ENCODE assay signal across 21 cellular contexts in the genomic region with DNA sequence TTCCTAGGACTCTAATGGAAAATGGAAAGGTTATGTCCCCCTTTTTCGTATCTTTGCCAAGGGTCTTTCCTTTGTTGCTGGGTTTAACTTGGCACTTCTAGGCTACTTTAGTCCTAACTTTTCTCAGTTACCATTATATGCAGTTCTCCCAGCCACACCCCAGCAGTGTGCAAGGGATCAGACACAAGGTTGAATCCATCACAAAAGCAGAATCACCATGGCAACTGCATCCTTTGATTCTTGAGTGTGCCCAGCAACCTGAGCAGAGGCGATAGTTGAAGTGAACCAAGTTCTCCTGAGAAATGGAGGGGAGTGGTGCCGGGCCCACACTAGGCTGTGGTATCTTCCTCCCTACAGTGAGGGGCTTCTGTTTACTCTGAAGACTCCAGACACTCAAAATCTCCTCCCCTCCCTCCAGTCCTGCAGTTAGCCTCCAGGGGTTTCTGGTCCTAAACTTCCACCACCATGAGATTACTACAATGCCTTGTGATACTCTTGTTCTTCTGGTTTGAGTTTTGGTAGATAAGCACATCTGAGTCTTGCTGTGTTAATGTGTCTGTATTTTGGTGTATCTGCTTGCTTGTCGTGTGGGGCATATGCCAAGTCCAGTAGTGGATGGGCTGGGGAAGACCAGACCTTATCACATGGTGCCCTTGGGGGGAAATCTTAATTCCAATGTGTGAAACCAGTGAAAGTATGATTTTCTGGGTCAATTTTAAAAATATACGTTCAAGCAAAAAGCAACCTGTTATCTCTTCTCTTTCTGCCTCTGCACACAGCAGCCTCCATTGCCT.
DNase-seq lines count a peak whose midpoint lies in the region; ATAC-seq and TF ChIP-seq lines count a peak whose summit lies in the region.
"Had no signal": no experiment of that assay in that cellular context is flagged by ENCODE, and none has a peak within 500 bp of the region (broad histone marks: within the 10 kb centered on the region; RNA-seq: fewer than 3 reads in every experiment).

No MANE protein-coding gene starts in this region.

- POLR2A ChIA-PET in SK-N-SH (lab: Yijun Ruan, JAX), result no interaction called here

- CTCF ChIA-PET in SK-N-SH (lab: Yijun Ruan, JAX), result interaction anchor here (1.4 to 1.6 kb wide), 2 partner anchors 27 to 179 kb away, joined by 4 read pairs; no protein-coding TSS in a partner anchor

- H3F3A ChIP-seq in SK-N-SH (replicated peaks; ENCODE audit: insufficient read depth) (peaks cover 12% of the 10 kb centered on the region), OCI-LY1 (ENCODE audit: insufficient read depth, low read length) (no peaks in the 10 kb centered on the region)

- H3K27ac ChIP-seq in SK-N-SH (ENCODE audit: low read depth in 2 of 2, low read length in 1 of 2), result peak overlapping the region in 1 of 2 experiments; percentile 68; a peak in 2 of 4 replicates
- H3K27ac ChIP-seq in OCI-LY1 (ENCODE audit: low read depth, low read length, poor library complexity, severe bottlenecking), result peak overlapping the region; percentile 29
- peak overlapping the region; percentile 72 to 86 (median 78) for H3K27ac ChIP-seq in esophagus muscularis mucosa (replicated peaks in 1 of 4)
- H3K27ac ChIP-seq in sigmoid colon, result peak overlapping the region in 3 of 4 donors; percentile 70 to 92 (median 89)
- H3K27ac ChIP-seq: PC-9 had no signal

- no peak for TF ChIP-seq RAD21 in SK-N-SH (IDR thresholded peaks at IDR 0.05; ENCODE audit: low read length)

- H3K27me3 ChIP-seq in SK-N-SH (ENCODE audit: insufficient read depth) (no peaks in the 10 kb centered on the region), OCI-LY1 (ENCODE audit: insufficient read depth, low read length) (no peaks in the 10 kb centered on the region), esophagus muscularis mucosa (no peaks in the 10 kb centered on the region), sigmoid colon (no peaks in the 10 kb centered on the region)
- H3K27me3 ChIP-seq: MG63 had no signal

- TF ChIP-seq EP300 in SK-N-SH (IDR thresholded peaks at IDR 0.05; ENCODE audit: borderline replicate concordance in 1 of 2, low read depth in 1 of 2, low read length in 1 of 2) (no peak), esophagus muscularis mucosa (IDR thresholded peaks at IDR 0.05) (no peak), sigmoid colon (IDR thresholded peaks at IDR 0.05) (no peak)

- TF ChIP-seq POLR2A in esophagus muscularis mucosa (IDR thresholded peaks at IDR 0.05; ENCODE audit: low read depth) (no peak), sigmoid colon (IDR thresholded peaks at IDR 0.05) (no peak)

- H3K4me3 ChIP-seq in SK-N-SH (ENCODE audit: low read depth in 2 of 2, low read length in 1 of 2) (no peak overlapping the region), OCI-LY1 (ENCODE audit: low read depth, low read length, poor library complexity, severe bottlenecking) (no peak overlapping the region), esophagus muscularis mucosa (no peak overlapping the region), sigmoid colon (no peak overlapping the region)
- H3K4me3 ChIP-seq: MG63, PC-9 had no signal

- H3K9me3 ChIP-seq in SK-N-SH (no peaks in the 10 kb centered on the region), OCI-LY1 (ENCODE audit: low read length) (no peaks in the 10 kb centered on the region), esophagus muscularis mucosa (no peaks in the 10 kb centered on the region), sigmoid colon (no peaks in the 10 kb centered on the region)
- H3K9me3 ChIP-seq: MG63 had no signal

- H3K4me1 ChIP-seq in SK-N-SH (ENCODE audit: control insufficient read depth in 1 of 2, insufficient read depth in 2 of 2, low read depth in 1 of 2, low read length in 1 of 2), result peaks cover 0 to 24% of the 10 kb centered on the region in 2 experiments; a peak in 2 of 4 replicates
- peaks cover 36% of the 10 kb centered on the region for H3K4me1 ChIP-seq in OCI-LY1 (ENCODE audit: insufficient read depth, low read length, severe bottlenecking)
- peaks cover 63 to 80% (median 71%) of the 10 kb centered on the region in 4 donors for H3K4me1 ChIP-seq in esophagus muscularis mucosa
- peaks cover 0 to 84% (median 69%) of the 10 kb centered on the region in 4 donors for H3K4me1 ChIP-seq in sigmoid colon

- H3K79me2 ChIP-seq in SK-N-SH (ENCODE audit: insufficient read depth), result no peaks in the 10 kb centered on the region
- no peaks in the 10 kb centered on the region for H3K79me2 ChIP-seq in OCI-LY1 (ENCODE audit: insufficient read depth, low read length)

- H3K4me2 ChIP-seq in SK-N-SH (no peak overlapping the region), OCI-LY1 (ENCODE audit: low read length) (no peak overlapping the region)
- H3K4me2 ChIP-seq: PC-9 had no signal

- no peak overlapping the region for H2AFZ ChIP-seq in SK-N-SH (ENCODE audit: low read depth)
- no peak overlapping the region for H2AFZ ChIP-seq in OCI-LY1 (ENCODE audit: low read length)
- H2AFZ ChIP-seq: PC-9 had no signal

- no peaks in the 10 kb centered on the region for H3K9me2 ChIP-seq in SK-N-SH
- H3K9me2 ChIP-seq in OCI-LY1 (ENCODE audit: low read depth, low read length), result no peaks in the 10 kb centered on the region

- H4K20me1 ChIP-seq in SK-N-SH (ENCODE audit: insufficient read depth) (no peaks in the 10 kb centered on the region), OCI-LY1 (ENCODE audit: insufficient read depth, low read length) (no peaks in the 10 kb centered on the region)

- DNase-seq in SK-N-SH (peak; percentile 62), esophagus muscularis mucosa (ENCODE audit: extremely low spot score) (no peak), sigmoid colon (no peak), D341Med (ENCODE audit: low spot score) (no peak)
- no peak for DNase-seq in stimulated activated naive CD4-positive, alpha-beta T cell (lab: John Stamatoyannopoulos, UW)
- DNase-seq: Calu3, DMS153, DND-41, KG1, MG63, NCI-H1105 treated with DMSO at 0.1 percent for 48 hours, NCI-H2029, NCI-H2171, NCI-H226, NCI-H510A, NCI-H774, PC-9, SHP77 treated with DMSO at 0.1 percent for 48 hours had no signal

- no peak overlapping the region for H3K9ac ChIP-seq in SK-N-SH
- no peak overlapping the region for H3K9ac ChIP-seq in OCI-LY1 (ENCODE audit: low read length)

- TF ChIP-seq CTCF in SK-N-SH (IDR thresholded peaks at IDR 0.05), result no peak
- TF ChIP-seq CTCF in OCI-LY1 (IDR thresholded peaks at IDR 0.05; ENCODE audit: low read length), result no peak
- TF ChIP-seq CTCF in esophagus muscularis mucosa (IDR thresholded peaks at IDR 0.05), result no peak
- TF ChIP-seq CTCF in sigmoid colon (IDR thresholded peaks at IDR 0.05), result no peak

- 45% methylated on average over 5 of the region's 5 CpGs for WGBS in SK-N-SH (ENCODE audit: low lambda C conversion rate)
- WGBS in esophagus muscularis mucosa, result 85% methylated on average over 5 of the region's 5 CpGs
- 85 to 88% methylated on average over 5 of the region's 5 CpGs for WGBS in sigmoid colon, 2 donors

- no peaks in the 10 kb centered on the region for H3K36me3 ChIP-seq in SK-N-SH (replicated peaks in 1 of 2; ENCODE audit: control insufficient read depth in 1 of 2, insufficient read depth in 2 of 2, low read length in 1 of 2)
- no peaks in the 10 kb centered on the region for H3K36me3 ChIP-seq in OCI-LY1 (ENCODE audit: insufficient read depth, low read length)
- no peaks in the 10 kb centered on the region for H3K36me3 ChIP-seq in esophagus muscularis mucosa
- no peaks in the 10 kb centered on the region for H3K36me3 ChIP-seq in sigmoid colon
- H3K36me3 ChIP-seq: MG63 had no signal

- ATAC-seq in SK-N-SH treated with all-trans-retinoic acid at 6 μM for 48 hours, result no peak
- ATAC-seq: HCT116 had no signal

- intact Hi-C loops in esophagus muscularis mucosa (cut with DNase I) (no loop called here), sigmoid colon (cut with DNase I) (no loop called here)

TF ChIP-seq in SK-N-SH, 30 proteins besides CTCF, POLR2A, EP300 and RAD21:
- TF ChIP-seq FOXJ3 (CRISPR knock-in tag; IDR thresholded peaks at IDR 0.05) (0 out of 2 replicates have a peak, but pooled peaks have one; percentile 50), GATA2 (CRISPR knock-in tag; IDR thresholded peaks at IDR 0.05) (peak; percentile 68), YY1 (IDR thresholded peaks at IDR 0.05; ENCODE audit: low read depth) (no peak)

TF ChIP-seq in SK-N-SH treated with all-trans-retinoic acid at 6 μM for 48 hours, 23 proteins besides CTCF, POLR2A, EP300 and RAD21:
- TF ChIP-seq ZFP30 (CRISPR knock-in tag; IDR thresholded peaks at IDR 0.05), result no peak
- TF ChIP-seq ISL1 (CRISPR knock-in tag; IDR thresholded peaks at IDR 0.05), result no peak
- TF ChIP-seq TCF4 (CRISPR knock-in tag; IDR thresholded peaks at IDR 0.05; ENCODE audit: borderline replicate concordance), result no peak
- TF ChIP-seq CSDC2 (CRISPR knock-in tag; IDR thresholded peaks at IDR 0.05), result no peak
- TF ChIP-seq ZFP3 (CRISPR knock-in tag; IDR thresholded peaks at IDR 0.05), result no peak
- no peak for TF ChIP-seq PPARA (CRISPR knock-in tag; IDR thresholded peaks at IDR 0.05; ENCODE audit: borderline replicate concordance)
- no peak for TF ChIP-seq ARNTL (CRISPR knock-in tag; IDR thresholded peaks at IDR 0.05; ENCODE audit: borderline replicate concordance, low read depth)
- no peak for TF ChIP-seq ZNF70 (CRISPR knock-in tag; IDR thresholded peaks at IDR 0.05)
